26 cellular contexts compared by ENCODE assay signal in the genomic region with DNA sequence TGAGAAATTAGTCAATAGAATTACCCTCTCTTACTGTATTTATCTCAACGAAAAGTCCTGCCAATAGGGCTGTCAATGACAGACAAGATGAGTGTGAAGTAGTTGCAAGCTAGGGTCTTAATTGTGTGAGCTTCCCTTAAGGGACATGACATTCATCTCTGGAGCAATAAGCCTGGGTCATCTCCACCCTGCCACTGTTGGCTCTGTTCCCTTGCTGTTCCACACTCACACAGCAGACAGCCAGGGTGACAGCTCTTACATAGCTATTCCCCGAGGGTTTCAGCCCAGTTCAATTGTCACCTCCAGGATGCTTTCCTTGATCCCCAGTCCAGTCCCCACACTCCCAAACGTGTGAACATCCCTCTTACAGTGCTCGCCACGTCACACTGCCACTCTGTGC.
"Had no signal": no experiment of that assay in that cellular context is flagged by ENCODE, and none has a peak within 500 bp of the region (broad histone marks: within the 10 kb centered on the region; RNA-seq: fewer than 3 reads in every experiment).

No MANE protein-coding gene starts in this region.

- H3K27ac ChIP-seq: hepatocyte, neural progenitor cell, neutrophil, parathyroid adenoma, psoas muscle, skin epidermis, stomach, testis, thyroid gland, transverse colon, upper lobe of right lung had no signal

- H3K36me3 ChIP-seq: neural progenitor cell, neutrophil, stomach, thyroid gland, transverse colon, upper lobe of right lung had no signal

- ATAC-seq: left lobe of liver; natural killer cell; sciatic nerve; stimulated activated naive B cell treated with anti-CD40 and anti-IgM and Interleukin-4, amounts not matched to agents 10 μg/mL and 1 μg/mL and 100 μg/mL, for 72 hours; stimulated activated naive CD8-positive, alpha-beta T cell treated with anti-CD3 and anti-CD28 coated beads, Interleukin-15, Interleukin-2, amounts not matched to agents 100 U/mL and 50 U/mL, for 24 hours; upper lobe of right lung had no signal

- DNase-seq: head of caudate nucleus; islet precursor cell; naive B cell; natural killer cell; nephron progenitor cell; occipital lobe; psoas muscle; stimulated activated CD4-positive, alpha-beta T cell treated with anti-CD3 and anti-CD28 coated beads, Interleukin-12 subunit alpha, Interleukin-12 subunit beta, amount 100 ng/mL, for 4 hours; stimulated activated CD4-positive, alpha-beta T cell treated with anti-CD3 and anti-CD28 coated beads, Interleukin-15, amount 100 ng/mL, for 24 hours; stimulated activated CD4-positive, alpha-beta T cell treated with anti-CD3 and anti-CD28 coated beads, Interleukin-2, amount 100 ng/mL, for 24 hours; stimulated activated CD4-positive, alpha-beta T cell treated with anti-CD3 and anti-CD28 coated beads, Interleukin-4, amount 100 ng/mL, for 1 hour; stimulated activated naive B cell treated with anti-CD40 and anti-IgM and Interleukin-4, amounts not matched to agents 10 μg/mL and 1 μg/mL and 100 μg/mL, for 72 hours; stomach; testis; thyroid gland; transverse colon; upper lobe of right lung had no signal

- H3K4me3 ChIP-seq: hepatocyte, lung, neural progenitor cell, psoas muscle, skin epidermis, stomach, testis, thyroid gland, transverse colon, upper lobe of right lung had no signal

- H3K27me3 ChIP-seq: neutrophil, testis, thyroid gland, upper lobe of right lung had no signal

- H3K9me3 ChIP-seq: neutrophil, psoas muscle, testis, thyroid gland, transverse colon, upper lobe of right lung had no signal

- H3K4me1 ChIP-seq: parathyroid adenoma, psoas muscle, stomach, testis, thyroid gland, transverse colon, upper lobe of right lung had no signal
